Comparison of ENCODE assay signal across 9 cellular contexts in the genomic region with DNA sequence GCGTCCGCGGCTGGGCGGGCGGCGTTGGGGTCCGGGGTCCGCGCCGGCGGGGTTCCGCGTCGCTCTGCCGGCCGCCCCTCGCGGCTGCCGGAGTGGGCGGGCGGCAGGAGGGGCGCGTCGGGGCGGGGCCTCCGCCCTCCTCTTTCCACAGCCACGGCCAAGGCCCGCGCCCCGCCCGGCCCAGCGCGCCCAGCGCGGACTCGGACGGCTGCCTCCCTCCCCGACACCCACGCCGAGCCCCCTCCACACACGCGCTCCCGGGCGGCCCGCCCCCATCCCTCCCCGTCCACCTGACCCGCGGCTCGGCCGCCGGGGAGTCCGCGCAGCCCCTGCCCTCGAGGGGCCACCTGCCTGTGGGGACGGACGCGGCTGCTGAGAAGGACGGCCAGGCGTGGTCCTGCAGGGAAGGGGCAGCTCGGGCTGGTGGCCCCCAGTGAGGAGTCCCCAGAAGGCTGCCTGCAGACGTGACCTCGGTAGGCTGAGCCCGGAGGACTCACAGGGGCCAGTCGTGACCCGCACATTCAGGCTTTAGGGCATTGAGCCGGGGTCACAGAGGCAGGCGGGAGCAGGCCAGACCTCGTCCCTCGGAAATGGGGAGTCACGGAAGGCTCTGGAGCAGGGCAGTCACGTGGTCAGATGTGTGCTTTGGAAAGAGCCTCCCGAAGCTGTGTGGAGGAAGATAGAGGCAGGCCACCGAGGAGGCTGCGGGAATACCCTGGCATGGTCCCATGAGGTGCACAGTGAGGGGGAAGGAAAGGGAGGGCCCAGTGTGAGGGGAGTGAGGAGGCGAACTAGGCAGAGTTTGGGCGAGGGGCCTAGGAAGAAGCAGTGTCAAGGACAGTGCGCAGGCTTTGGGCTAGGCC. TPM values are rescaled to one million over a fixed set of nuclear protein-coding genes. Genes with fewer than 3 reads are reported as not detected.
DNase-seq lines count a peak whose midpoint lies in the region; ATAC-seq and TF ChIP-seq lines count a peak whose summit lies in the region.
"Had no signal": no experiment of that assay in that cellular context is flagged by ENCODE, and none has a peak within 500 bp of the region (broad histone marks: within the 10 kb centered on the region; RNA-seq: fewer than 3 reads in every experiment).

Gene COL8A2 (minus strand): TSS at position 94 of the 863 bp plus-strand sequence. CDS start 24,980 bp downstream, outside the sequence.

- DNase-seq in AG20443 (ENCODE audit: low spot score), result peak; percentile 79
- DNase-seq in esophagus muscularis mucosa (ENCODE audit: extremely low spot score), result no peak
- no peak for DNase-seq in neural crest cell (ENCODE audit: low read depth, low spot score)
- DNase-seq in HuH-7.5 (ENCODE audit: low spot score), result no peak
- no peak for DNase-seq in lower leg skin (ENCODE audit: low spot score in 2 of 2)
- no peak for DNase-seq in NAMALWA (ENCODE audit: low spot score)

- no peak within 1 kb of the TSS for H3K27ac Mint-ChIP-seq in neural crest cell (ENCODE audit: unreplicated experiment)

- H3K4me3 Mint-ChIP-seq in neural crest cell, result peak within 1 kb of the TSS; percentile 56

- ATAC-seq in GM18505 (IDR thresholded peaks at IDR 0.05; ENCODE audit: unreplicated experiment), result no peak
- ATAC-seq: GM12878 had no signal

- H3K27me3 ChIP-seq in esophagus muscularis mucosa, result peaks cover 0 to 3% (median 0%) of the 10 kb centered on the region in 4 donors

- H3K9me3 ChIP-seq in esophagus muscularis mucosa, result no peaks in the 10 kb centered on the region

- H3K36me3 Mint-ChIP-seq in neural crest cell (ENCODE audit: low read depth), result no peaks in the 10 kb centered on the region

- TF ChIP-seq EP300 in Ishikawa (IDR thresholded peaks at IDR 0.05; ENCODE audit: borderline replicate concordance) (no peak), esophagus muscularis mucosa (IDR thresholded peaks at IDR 0.05) (no peak)

- no peak for TF ChIP-seq POLR2A in esophagus muscularis mucosa (IDR thresholded peaks at IDR 0.05; ENCODE audit: low read depth)
- TF ChIP-seq POLR2A in GM18505 (IDR thresholded peaks at IDR 0.05; ENCODE audit: borderline replicate concordance, extremely low read depth, insufficient read depth, insufficient read length), result no peak
- no peak for TF ChIP-seq POLR2A in lower leg skin (IDR thresholded peaks at IDR 0.05)

- no peak for TF ChIP-seq CTCF in esophagus muscularis mucosa (IDR thresholded peaks at IDR 0.05)
- TF ChIP-seq CTCF in neural crest cell (conservative IDR thresholded peaks at IDR 0.05), result no peak
- TF ChIP-seq CTCF in lower leg skin (IDR thresholded peaks at IDR 0.05), result no peak

- no peaks in the 10 kb centered on the region for H3K36me3 ChIP-seq in esophagus muscularis mucosa

- TF ChIP-seq RAD21 in Ishikawa (IDR thresholded peaks at IDR 0.05; ENCODE audit: low read depth), result no peak

- H3K27ac ChIP-seq in esophagus muscularis mucosa (replicated peaks in 1 of 4), result peak within 1 kb of the TSS; percentile 68 to 79 (median 76)

- no peaks in the 10 kb centered on the region for H3K9me3 Mint-ChIP-seq in neural crest cell

- intact Hi-C loops in esophagus muscularis mucosa (cut with DNase I) (no loop called here), lower leg skin (cut with DNase I; ENCODE audit: low total_unique reads) (no loop called here)

- WGBS in esophagus muscularis mucosa, result 44% methylated on average over 10 of the region's 77 CpGs
- 10 to 16% methylated on average over 31 to 34 of the region's 77 CpGs for WGBS in lower leg skin, 2 donors

- H3K4me1 ChIP-seq in esophagus muscularis mucosa, result peaks cover 8 to 37% (median 26%) of the 10 kb centered on the region in 4 donors

- H3K4me3 ChIP-seq in esophagus muscularis mucosa (peak within 1 kb of the TSS; percentile 47 to 71 (median 57)), lower leg skin (ENCODE audit: low read depth, poor library complexity, severe bottlenecking) (no peak within 1 kb of the TSS)
- H3K4me3 ChIP-seq: GM12878 had no signal

- peaks cover 7% of the 10 kb centered on the region for H3K4me1 Mint-ChIP-seq in neural crest cell

- peaks cover 52% of the 10 kb centered on the region for H3K27me3 Mint-ChIP-seq in neural crest cell (ENCODE audit: low read depth)

TF ChIP-seq in Ishikawa, 13 proteins besides CTCF, POLR2A, EP300 and RAD21:
- no peak for TF ChIP-seq CREB1 (IDR thresholded peaks at IDR 0.05; ENCODE audit: low read depth)
- TF ChIP-seq NFIC (IDR thresholded peaks at IDR 0.05), result no peak
- TF ChIP-seq CEBPB (IDR thresholded peaks at IDR 0.05), result no peak
- no peak for TF ChIP-seq REST (IDR thresholded peaks at IDR 0.05; ENCODE audit: low read depth)
- TF ChIP-seq ZBTB7A (IDR thresholded peaks at IDR 0.05; ENCODE audit: low read depth), result peak; percentile 41; the same call in 1 of the 2 replicates
- TF ChIP-seq EGR1 (IDR thresholded peaks at IDR 0.05), result peak; percentile 45; the same call in 1 of the 2 replicates
- TF ChIP-seq, protein P1, sequence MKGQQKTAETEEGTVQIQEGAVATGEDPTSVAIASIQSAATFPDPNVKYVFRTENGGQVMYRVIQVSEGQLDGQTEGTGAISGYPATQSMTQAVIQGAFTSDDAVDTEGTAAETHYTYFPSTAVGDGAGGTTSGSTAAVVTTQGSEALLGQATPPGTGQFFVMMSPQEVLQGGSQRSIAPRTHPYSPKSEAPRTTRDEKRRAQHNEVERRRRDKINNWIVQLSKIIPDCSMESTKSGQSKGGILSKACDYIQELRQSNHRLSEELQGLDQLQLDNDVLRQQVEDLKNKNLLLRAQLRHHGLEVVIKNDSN (IDR thresholded peaks at IDR 0.05), result peak; percentile 54; the same call in 1 of the 2 replicates
- TF ChIP-seq FOXM1 (IDR thresholded peaks at IDR 0.05; ENCODE audit: borderline replicate concordance, low read depth), result no peak
- peak; percentile 28; the same call in 1 of the 2 replicates for TF ChIP-seq MAX (IDR thresholded peaks at IDR 0.05)
- no peak for TF ChIP-seq TCF12 (IDR thresholded peaks at IDR 0.05; ENCODE audit: low read depth)
- no peak for TF ChIP-seq TAF1 (IDR thresholded peaks at IDR 0.05; ENCODE audit: low read depth)
- no peak for TF ChIP-seq TEAD4 (IDR thresholded peaks at IDR 0.05)
- TF ChIP-seq YY1 (IDR thresholded peaks at IDR 0.05; ENCODE audit: low read depth), result no peak

RNA-seq across cellular contexts. Expression of gene COL8A2, which starts in this region (rescaled TPM):
- total RNA-seq in esophagus muscularis mucosa, result 10 to 100 TPM; 20.7 to 57.4 (median 34.7) TPM
- total RNA-seq in neural crest cell, result 0.09 TPM in 2 replicates
- total RNA-seq in lower leg skin, result 1 to 10 TPM; 4.8 to 9.8 (median 7.6) TPM
- total RNA-seq: GM12878 had no signal
